In genomic region chr10:132696204-132696603, GRCh38 we compare ENCODE assay signal across 22 cellular contexts.
"Had no signal": no experiment of that assay in that cellular context is flagged by ENCODE, and none has a peak within 500 bp of the region (broad histone marks: within the 10 kb centered on the region; RNA-seq: fewer than 3 reads in every experiment).

No MANE protein-coding gene starts in this region.

- H3K9ac ChIP-seq: neural progenitor cell had no signal

- H3K27ac Mint-ChIP-seq: activated naive CD4-positive, alpha-beta T cell treated with anti-CD3 and anti-CD28 coated beads, Interleukin-2, amount 50 U/mL, for 24 hours; neural progenitor cell; stimulated activated naive B cell treated with anti-CD40 and anti-IgM and Interleukin-4, amounts not matched to agents 10 μg/mL and 1 μg/mL and 100 μg/mL, for 72 hours; T-helper 17 cell had no signal

- ATAC-seq: left cardiac atrium; stimulated activated naive B cell treated with anti-CD40 and anti-IgM and Interleukin-4, amounts not matched to agents 10 μg/mL and 1 μg/mL and 100 μg/mL, for 72 hours; T-helper 17 cell had no signal

- H3K4me2 ChIP-seq: neural progenitor cell had no signal

- H3K4me1 ChIP-seq: lower lobe of right lung, neural progenitor cell had no signal

- H3K36me3 ChIP-seq: neural progenitor cell, ovary, WERI-Rb-1 had no signal

- H3K27me3 Mint-ChIP-seq: activated naive CD4-positive, alpha-beta T cell treated with anti-CD3 and anti-CD28 coated beads, Interleukin-2, amount 50 U/mL, for 24 hours; stimulated activated naive B cell treated with anti-CD40 and anti-IgM and Interleukin-4, amounts not matched to agents 10 μg/mL and 1 μg/mL and 100 μg/mL, for 72 hours; T-helper 17 cell had no signal

- H3K4me3 Mint-ChIP-seq: activated naive CD4-positive, alpha-beta T cell treated with anti-CD3 and anti-CD28 coated beads, Interleukin-2, amount 50 U/mL, for 24 hours; neural progenitor cell; stimulated activated naive B cell treated with anti-CD40 and anti-IgM and Interleukin-4, amounts not matched to agents 10 μg/mL and 1 μg/mL and 100 μg/mL, for 72 hours; T-helper 17 cell had no signal

- H3K27me3 ChIP-seq: neural progenitor cell, ovary, tibial nerve had no signal

- H3K4me3 ChIP-seq: lower lobe of right lung, neural progenitor cell, ovary, tibial nerve had no signal

- H3K27ac ChIP-seq: lower lobe of right lung, neural progenitor cell, ovary, tibial nerve, WERI-Rb-1 had no signal

- H2AFZ ChIP-seq: neural progenitor cell had no signal

- H3K9me3 ChIP-seq: ovary had no signal

- DNase-seq: activated CD4-positive, alpha-beta T cell treated with anti-CD3 and anti-CD28 coated beads for 48 hours; activated CD8-positive, alpha-beta memory T cell treated with anti-CD3 and anti-CD28 coated beads for 24 hours; activated T-cell treated with anti-CD3 and anti-CD28 coated beads for 4 hours; amniotic stem cell; central memory CD4-positive, alpha-beta T cell; cortex of kidney; effector CD8-positive, alpha-beta T cell; foreskin fibroblast; glutamatergic neuron; midbrain; SIG-M5; stimulated activated CD4-positive, alpha-beta T cell treated with anti-CD3 and anti-CD28 coated beads, Interleukin-2, amount 100 ng/mL, for 48 hours; stimulated activated naive B cell treated with anti-CD40 and anti-IgM and Interleukin-4, amounts not matched to agents 10 μg/mL and 1 μg/mL and 100 μg/mL, for 72 hours; substantia nigra; T-helper 17 cell; WERI-Rb-1 had no signal
